ENCODE assay signal across 1 cellular context in genomic region chr2:10053351-10053750, GRCh38.
TF ChIP-seq lines count a peak whose summit lies in the region.

No MANE protein-coding gene starts in this region.

TF ChIP-seq in HepG2, 621 proteins besides CTCF, POLR2A, EP300 and RAD21:
- TF ChIP-seq THRA (CRISPR knock-in tag; IDR thresholded peaks at IDR 0.05; ENCODE audit: borderline replicate concordance): no peak
